Comparison of ENCODE assay signal across 8 cellular contexts in genomic region chr20:43507150-43508080, GRCh38. TPM values are rescaled to one million over a fixed set of nuclear protein-coding genes. Genes with fewer than 3 reads are reported as not detected.
A peak's percentile ranks its signal among the peaks of the same experiment; 100 is the strongest.
DNase-seq lines count a peak whose midpoint lies in the region; ATAC-seq and TF ChIP-seq lines count a peak whose summit lies in the region.

TSS of gene L3MBTL1 (plus strand) at chr20:43507697. CDS start at chr20:43513504, 5,807 bp downstream.

- CTCF ChIA-PET in activated naive CD4-positive, alpha-beta T cell treated with anti-CD3 and anti-CD28 coated beads, Interleukin-2, amount 10 ng/mL, durations not matched to agents 7 days and 5 days (lab: Charles Lee), result no interaction called here

- no peak within 1 kb of the TSS for H3K4me3 ChIP-seq in NB4 (ENCODE audit: low read depth, low read length)

- ATAC-seq in GM21529 (IDR thresholded peaks at IDR 0.05; ENCODE audit: unreplicated experiment) (no peak), HG03442 (IDR thresholded peaks at IDR 0.05; ENCODE audit: unreplicated experiment) (no peak), HG03460 (IDR thresholded peaks at IDR 0.05; ENCODE audit: unreplicated experiment) (no peak)

- H3K9me3 Mint-ChIP-seq in activated naive CD4-positive, alpha-beta T cell treated with anti-CD3 and anti-CD28 coated beads, Interleukin-2, amount 10 ng/mL, durations not matched to agents 7 days and 5 days, result no peaks in the 10 kb centered on the region
- peaks cover 2% of the 10 kb centered on the region for H3K9me3 Mint-ChIP-seq in glutamatergic neuron (ENCODE audit: unreplicated experiment)

- no peak for TF ChIP-seq POLR2A in NB4 (IDR thresholded peaks at IDR 0.05; ENCODE audit: extremely low read depth, insufficient read length)

- no peak for TF ChIP-seq CTCF in NB4 (IDR thresholded peaks at IDR 0.05; ENCODE audit: low read depth, low read length)
- no peak for TF ChIP-seq CTCF in glutamatergic neuron (IDR thresholded peaks at IDR 0.05; ENCODE audit: partially characterized antibody, unreplicated experiment)

- no peaks in the 10 kb centered on the region for H3K36me3 Mint-ChIP-seq in activated naive CD4-positive, alpha-beta T cell treated with anti-CD3 and anti-CD28 coated beads, Interleukin-2, amount 10 ng/mL, durations not matched to agents 7 days and 5 days
- no peaks in the 10 kb centered on the region for H3K36me3 Mint-ChIP-seq in glutamatergic neuron (ENCODE audit: unreplicated experiment)

- H3K4me3 Mint-ChIP-seq in activated naive CD4-positive, alpha-beta T cell treated with anti-CD3 and anti-CD28 coated beads, Interleukin-2, amount 10 ng/mL, durations not matched to agents 7 days and 5 days, result peak within 1 kb of the TSS; percentile 62
- H3K4me3 Mint-ChIP-seq in glutamatergic neuron (ENCODE audit: unreplicated experiment), result peak within 1 kb of the TSS; percentile 84

- H3K4me1 Mint-ChIP-seq in activated naive CD4-positive, alpha-beta T cell treated with anti-CD3 and anti-CD28 coated beads, Interleukin-2, amount 10 ng/mL, durations not matched to agents 7 days and 5 days, result peaks cover 5% of the 10 kb centered on the region
- no peaks in the 10 kb centered on the region for H3K4me1 Mint-ChIP-seq in glutamatergic neuron (ENCODE audit: low read depth, unreplicated experiment)

- H3K27me3 Mint-ChIP-seq in activated naive CD4-positive, alpha-beta T cell treated with anti-CD3 and anti-CD28 coated beads, Interleukin-2, amount 10 ng/mL, durations not matched to agents 7 days and 5 days, result peaks cover 64% of the 10 kb centered on the region
- peaks cover 13% of the 10 kb centered on the region for H3K27me3 Mint-ChIP-seq in glutamatergic neuron (ENCODE audit: unreplicated experiment)

- DNase-seq in EH (ENCODE audit: low read depth) (peak; percentile 35), NB4 (ENCODE audit: low read depth) (peak; percentile 28), glutamatergic neuron (peak; percentile 73), occipital lobe (lab: John Stamatoyannopoulos, UW) (no peak)
- peak; percentile 29 for DNase-seq in activated naive CD4-positive, alpha-beta T cell treated with anti-CD3 and anti-CD28 coated beads, Interleukin-2, amount 10 ng/mL, durations not matched to agents 7 days and 5 days

- H3K27ac Mint-ChIP-seq in activated naive CD4-positive, alpha-beta T cell treated with anti-CD3 and anti-CD28 coated beads, Interleukin-2, amount 10 ng/mL, durations not matched to agents 7 days and 5 days, result no peak within 1 kb of the TSS
- H3K27ac Mint-ChIP-seq in glutamatergic neuron (ENCODE audit: unreplicated experiment), result no peak within 1 kb of the TSS

RNA-seq across cellular contexts. Expression of gene L3MBTL1, which starts in this region (rescaled TPM):
- 19.9 TPM for total RNA-seq in glutamatergic neuron (ENCODE audit: unreplicated experiment)
- 18.4 TPM for total RNA-seq in occipital lobe
